8 cellular contexts compared by ENCODE assay signal in genomic region chr14:91830777-91831176, GRCh38. TPM values are rescaled to one million over a fixed set of nuclear protein-coding genes. Genes with fewer than 3 reads are reported as not detected.
DNase-seq lines count a peak whose midpoint lies in the region; ATAC-seq lines count a peak whose summit lies in the region.

No MANE protein-coding gene starts in this region.

- no peaks in the 10 kb centered on the region; the same call in 1 of the 2 replicates for H3K4me1 ChIP-seq in Karpas-422 (ENCODE audit: low read length)

- intact Hi-C loops in left cardiac atrium (cut with DNase I) = no loop called here
- intact Hi-C loops in Right ventricle myocardium inferior (cut with DNase I) = no loop called here

- H3K36me3 Mint-ChIP-seq in effector memory CD8-positive, alpha-beta T cell (ENCODE audit: insufficient read depth) = peaks cover 13% of the 10 kb centered on the region

- H3K9me3 Mint-ChIP-seq in effector memory CD8-positive, alpha-beta T cell = no peaks in the 10 kb centered on the region

- no peaks in the 10 kb centered on the region for H3K9me3 ChIP-seq in Karpas-422 (ENCODE audit: low read length)

- H3K27ac ChIP-seq in Karpas-422 (ENCODE audit: low read length) = no peak overlapping the region

- H3K4me2 ChIP-seq in Karpas-422 (ENCODE audit: low read depth, low read length, poor library complexity, severe bottlenecking) = no peak overlapping the region

- no peaks in the 10 kb centered on the region for H3K27me3 ChIP-seq in Karpas-422 (ENCODE audit: low read length)

- no peaks in the 10 kb centered on the region for H3K27me3 Mint-ChIP-seq in effector memory CD8-positive, alpha-beta T cell

- H3K36me3 ChIP-seq in Karpas-422 (ENCODE audit: insufficient read depth, low read length) = no peaks in the 10 kb centered on the region

- peak overlapping the region in 1 of 2 donors; percentile 25 for H3K4me3 Mint-ChIP-seq in effector memory CD8-positive, alpha-beta T cell

- H3K4me3 ChIP-seq in Karpas-422 (ENCODE audit: low read length) = no peak overlapping the region

- H3K27ac Mint-ChIP-seq in effector memory CD8-positive, alpha-beta T cell = no peak overlapping the region

- H3K79me2 ChIP-seq in Karpas-422 (ENCODE audit: low read length) = no peaks in the 10 kb centered on the region

- no peaks in the 10 kb centered on the region for H4K20me1 ChIP-seq in Karpas-422 (ENCODE audit: insufficient read depth, low read depth, low read length)

- peak; percentile 50 for DNase-seq in Daoy (ENCODE audit: low read depth)
- DNase-seq in Karpas-422 = peak; percentile 51
- DNase-seq in iPS DF 4.7 (ENCODE audit: extremely low read depth, low spot score) = peak; percentile 60
- no peak for DNase-seq in NCI-H2081 treated with DMSO at 0.1 percent for 48 hours (lab: John Stamatoyannopoulos, UW)
- no peak for DNase-seq in left cardiac atrium
- no peak for DNase-seq in effector memory CD8-positive, alpha-beta T cell
- no peak for DNase-seq in Right ventricle myocardium inferior (ENCODE audit: missing footprints)

- no peak overlapping the region for H2AFZ ChIP-seq in Karpas-422 (ENCODE audit: low read length)

- no peak overlapping the region for H3K9ac ChIP-seq in Karpas-422 (ENCODE audit: low read length)

- H3K9me2 ChIP-seq in Karpas-422 (replicated peaks; ENCODE audit: insufficient read depth, low read length) = no peaks in the 10 kb centered on the region

- peaks cover 39 to 67% of the 10 kb centered on the region in 2 donors for H3K4me1 Mint-ChIP-seq in effector memory CD8-positive, alpha-beta T cell (ENCODE audit: low read depth in 2 of 2)

- ATAC-seq in GM21528 (IDR thresholded peaks at IDR 0.05; ENCODE audit: low FRiP score, unreplicated experiment) (peak; percentile 66), left cardiac atrium (no peak), Right ventricle myocardium inferior (no peak)
- ATAC-seq in effector memory CD8-positive, alpha-beta T cell (replicated peaks) = no peak

RNA-seq across cellular contexts. Expression of gene TC2N, which starts 36.6 kb away (rescaled TPM):
- 3.1 and 5.7 TPM in 2 replicates for total RNA-seq in Daoy (2014; rRNA removed; shearing (Covaris generic))
- not detected in 2 replicates for total RNA-seq in Karpas-422 (2014; rRNA removed; shearing (Covaris generic); ENCODE audit: low replicate concordance)
- total RNA-seq in left cardiac atrium = 10 to 100 TPM in 1 of 2 donors, 1 to 10 TPM in 1; 9.8 to 20.8 TPM
- 12.6 TPM for total RNA-seq in Right ventricle myocardium inferior

Comparison
In these comparisons a context has a peak if more than half of its experiments do, and no peak if none do; other contexts are left out.
1. DNase-seq: peak in Daoy (single experiment), Karpas-422 (single experiment) and iPS DF 4.7 (single experiment); none in NCI-H2081 treated with DMSO at 0.1 percent for 48 hours (single experiment), left cardiac atrium (single experiment), effector memory CD8-positive, alpha-beta T cell (0 of 3) and Right ventricle myocardium inferior (single experiment).